ENCODE assay signal across 8 cellular contexts in the genomic region with DNA sequence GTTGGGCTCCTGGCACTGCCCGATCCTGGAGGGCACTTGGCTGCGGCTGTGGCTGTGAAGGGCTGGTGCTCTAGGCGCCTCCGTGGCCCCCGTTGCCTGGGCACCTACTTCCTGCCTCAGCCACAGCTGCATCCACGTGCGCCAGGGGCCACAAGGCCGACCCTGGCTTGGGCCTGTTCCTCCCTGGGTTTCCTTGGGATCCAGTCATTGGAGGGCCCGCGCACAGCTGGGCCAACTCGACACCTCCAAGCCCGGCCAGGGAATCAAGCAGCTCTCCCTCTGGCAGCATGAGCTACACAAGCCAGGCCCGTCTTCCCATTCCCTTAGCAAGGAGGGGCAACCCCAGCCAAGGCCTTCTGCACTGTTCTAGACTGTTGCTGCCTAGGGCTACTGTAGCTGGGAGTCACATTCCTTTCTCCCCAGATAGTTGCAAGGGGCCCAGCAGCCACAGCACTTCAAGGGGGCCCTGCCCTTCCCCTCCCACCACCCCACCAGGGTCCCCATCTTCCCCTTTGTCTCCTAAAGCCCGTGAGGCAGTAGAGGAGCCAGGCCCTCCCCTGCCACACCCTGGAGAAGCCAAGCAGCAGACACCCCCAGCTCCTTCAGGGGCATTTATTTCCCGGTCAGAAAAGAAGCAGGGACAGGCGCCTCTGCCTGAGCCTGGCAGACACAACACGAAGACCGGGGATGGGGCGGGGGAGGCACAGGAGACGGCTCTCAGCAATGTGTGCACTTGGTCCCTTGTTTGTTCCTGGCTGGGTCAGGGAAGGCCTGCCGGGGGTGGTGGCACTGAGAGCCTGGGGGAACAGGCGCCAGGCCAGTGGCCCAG. TPM values are rescaled to one million over a fixed set of nuclear protein-coding genes. Genes with fewer than 3 reads are reported as not detected.
DNase-seq lines count a peak whose midpoint lies in the region; ATAC-seq, FAIRE-seq and TF ChIP-seq lines count a peak whose summit lies in the region.

No MANE protein-coding gene starts in this region.

- H3K4me1 Mint-ChIP-seq in activated T-helper 17 cell treated with anti-CD3 and anti-CD28 coated beads, Interleukin-2, amount 50 U/mL, for 72 hours = peaks cover 12% of the 10 kb centered on the region
- H3K4me1 Mint-ChIP-seq in immature natural killer cell = peaks cover 34 to 42% of the 10 kb centered on the region in 2 donors

- TF ChIP-seq POLR2A in suprapubic skin (IDR thresholded peaks at IDR 0.05) = no peak

- H3K27ac ChIP-seq in suprapubic skin = peak overlapping the region; percentile 99

- no peak overlapping the region for H3K4me3 ChIP-seq in suprapubic skin

- no peak for TF ChIP-seq CTCF in suprapubic skin (IDR thresholded peaks at IDR 0.05)

- no peak for ATAC-seq in activated T-helper 17 cell treated with anti-CD3 and anti-CD28 coated beads, Interleukin-2, amount 50 U/mL, for 72 hours (replicated peaks)
- ATAC-seq in HG03378 (IDR thresholded peaks at IDR 0.05; ENCODE audit: unreplicated experiment) = no peak

- peak overlapping the region; percentile 89 for H3K4me3 Mint-ChIP-seq in activated T-helper 17 cell treated with anti-CD3 and anti-CD28 coated beads, Interleukin-2, amount 50 U/mL, for 72 hours
- H3K4me3 Mint-ChIP-seq in immature natural killer cell = peak overlapping the region in 2 of 5 donors; percentile 6 to 24

- peak; percentile 30 for FAIRE-seq in G401.6 (lab: Jason Lieb, UNC)

- H3K9me3 Mint-ChIP-seq in activated T-helper 17 cell treated with anti-CD3 and anti-CD28 coated beads, Interleukin-2, amount 50 U/mL, for 72 hours = no peaks in the 10 kb centered on the region
- H3K9me3 Mint-ChIP-seq in immature natural killer cell = no peaks in the 10 kb centered on the region

- peak overlapping the region; percentile 73 for H3K27ac Mint-ChIP-seq in activated T-helper 17 cell treated with anti-CD3 and anti-CD28 coated beads, Interleukin-2, amount 50 U/mL, for 72 hours
- peak overlapping the region in 5 of 6 donors; percentile 39 to 76 (median 49) for H3K27ac Mint-ChIP-seq in immature natural killer cell

- no peaks in the 10 kb centered on the region for H3K27me3 Mint-ChIP-seq in activated T-helper 17 cell treated with anti-CD3 and anti-CD28 coated beads, Interleukin-2, amount 50 U/mL, for 72 hours
- H3K27me3 Mint-ChIP-seq in immature natural killer cell (ENCODE audit: low read depth in 3 of 3) = peaks cover 23 to 46% (median 37%) of the 10 kb centered on the region in 3 donors

- peak; percentile 76 for DNase-seq in M059J (ENCODE audit: low read depth)
- peak in 1 of 3 donors; percentile 46 for DNase-seq in immature natural killer cell
- no peak for DNase-seq in suprapubic skin (ENCODE audit: low spot score in 2 of 2)
- DNase-seq in hepatic stellate cell (ENCODE audit: low spot score) = no peak
- DNase-seq in NCI-H2196 (lab: John Stamatoyannopoulos, UW; ENCODE audit: unreplicated experiment) = no peak

- TF ChIP-seq EP300 in suprapubic skin (IDR thresholded peaks at IDR 0.05) = no peak

- H3K9me3 ChIP-seq in suprapubic skin = no peaks in the 10 kb centered on the region

- H3K36me3 Mint-ChIP-seq in activated T-helper 17 cell treated with anti-CD3 and anti-CD28 coated beads, Interleukin-2, amount 50 U/mL, for 72 hours (ENCODE audit: low read depth) = peaks cover 93% of the 10 kb centered on the region
- peaks cover 0 to 7% (median 0%) of the 10 kb centered on the region in 3 donors for H3K36me3 Mint-ChIP-seq in immature natural killer cell

- no peaks in the 10 kb centered on the region for H3K27me3 ChIP-seq in suprapubic skin

- peaks cover 73% of the 10 kb centered on the region for H3K4me1 ChIP-seq in suprapubic skin

- 32% methylated on average over 11 of the region's 22 CpGs for WGBS in suprapubic skin

- H3K36me3 ChIP-seq in suprapubic skin = peaks cover 22% of the 10 kb centered on the region

RNA-seq across cellular contexts. Expression of gene ARHGDIA, which starts 3.8 kb away (rescaled TPM):
- total RNA-seq in M059J (2014; rRNA removed; shearing (Covaris generic)) = 124 and 207 TPM in 2 replicates
- 100 to 1,000 TPM; 384 to 814 TPM for total RNA-seq in activated T-helper 17 cell treated with anti-CD3 and anti-CD28 coated beads, Interleukin-2, amount 50 U/mL, for 72 hours
- polyA plus RNA-seq in immature natural killer cell = 100 to 1,000 TPM; 100 to 245 (median 133) TPM
- total RNA-seq in suprapubic skin = 100 to 1,000 TPM; 157 to 202 (median 180) TPM

RNA-seq across cellular contexts. Expression of gene P4HB, which starts 7.0 kb away (rescaled TPM):
- 1,409 and 1,513 TPM in 2 replicates for total RNA-seq in M059J (2014; rRNA removed; shearing (Covaris generic))
- 100 to 1,000 TPM; 506 to 602 TPM for total RNA-seq in activated T-helper 17 cell treated with anti-CD3 and anti-CD28 coated beads, Interleukin-2, amount 50 U/mL, for 72 hours
- polyA plus RNA-seq in immature natural killer cell = 100 to 1,000 TPM; 365 to 534 (median 475) TPM
- 1,000 to 10,000 TPM in 1 of 4 donors, 100 to 1,000 TPM in 3; 521 to 1,041 (median 898) TPM for total RNA-seq in suprapubic skin

RNA-seq across cellular contexts. Expression of gene ALYREF, which starts 24.0 kb away (rescaled TPM):
- total RNA-seq in M059J (2014; rRNA removed; shearing (Covaris generic)) = 184 and 197 TPM in 2 replicates
- 100 to 1,000 TPM; 103 to 251 TPM for total RNA-seq in activated T-helper 17 cell treated with anti-CD3 and anti-CD28 coated beads, Interleukin-2, amount 50 U/mL, for 72 hours
- 10 to 100 TPM; 36.2 to 63.3 (median 40.1) TPM for polyA plus RNA-seq in immature natural killer cell
- total RNA-seq in suprapubic skin = 100 to 1,000 TPM in 2 of 4 donors, 10 to 100 TPM in 2; 43.0 to 110 (median 96.3) TPM

RNA-seq across cellular contexts. Expression of gene ANAPC11, which starts 24.2 kb away (rescaled TPM):
- 201 and 233 TPM in 2 replicates for total RNA-seq in M059J (2014; rRNA removed; shearing (Covaris generic))
- total RNA-seq in activated T-helper 17 cell treated with anti-CD3 and anti-CD28 coated beads, Interleukin-2, amount 50 U/mL, for 72 hours = 100 to 1,000 TPM; 103 to 123 TPM
- polyA plus RNA-seq in immature natural killer cell = 100 to 1,000 TPM; 339 to 578 (median 348) TPM
- total RNA-seq in suprapubic skin = 100 to 1,000 TPM in 3 of 4 donors, 10 to 100 TPM in 1; 73.7 to 135 (median 121) TPM

RNA-seq across cellular contexts. Expression of gene PPP1R27, which starts 32.5 kb away (rescaled TPM):
- not detected in 2 replicates for total RNA-seq in M059J (2014; rRNA removed; shearing (Covaris generic))
- total RNA-seq in activated T-helper 17 cell treated with anti-CD3 and anti-CD28 coated beads, Interleukin-2, amount 50 U/mL, for 72 hours = not detected
- not detected for polyA plus RNA-seq in immature natural killer cell
- 1 to 10 TPM in 1 of 4 donors, not detected in 3; 1.3 TPM for total RNA-seq in suprapubic skin
